24 cellular contexts compared by ENCODE assay signal in genomic region chr19:19213822-19214558, GRCh38. TPM values are rescaled to one million over a fixed set of nuclear protein-coding genes. Genes with fewer than 3 reads are reported as not detected.
DNase-seq lines count a peak whose midpoint lies in the region; FAIRE-seq and TF ChIP-seq lines count a peak whose summit lies in the region.
"Had no signal": no experiment of that assay in that cellular context is flagged by ENCODE, and none has a peak within 500 bp of the region (broad histone marks: within the 10 kb centered on the region; RNA-seq: fewer than 3 reads in every experiment).

No MANE protein-coding gene starts in this region.

- H3K36me3 ChIP-seq in neuron (ENCODE audit: insufficient read depth, low read length): peaks cover 16% of the 10 kb centered on the region
- H3K36me3 ChIP-seq: MG63, tibial nerve had no signal

- peak; percentile 9 for FAIRE-seq in GM12891 (lab: Jason Lieb, UNC)
- FAIRE-seq: small intestine had no signal

- H3K27me3 ChIP-seq in neuron (ENCODE audit: insufficient read depth, low read length): no peaks in the 10 kb centered on the region

- intact Hi-C loops in lower leg skin (cut with DNase I; ENCODE audit: low total_unique reads): no loop called here

- no peaks in the 10 kb centered on the region for H3K9me3 ChIP-seq in neuron (ENCODE audit: low read length)
- H3K9me3 ChIP-seq: psoas muscle had no signal

- TF ChIP-seq POLR2A in GM12891 (IDR thresholded peaks at IDR 0.05; ENCODE audit: low read depth, low read length) (no peak), lower leg skin (IDR thresholded peaks at IDR 0.05) (no peak)

- TF ChIP-seq CTCF in brain (conservative IDR thresholded peaks at IDR 0.05) (no peak), lower leg skin (IDR thresholded peaks at IDR 0.05) (no peak)

- H3K9me3 Mint-ChIP-seq in brain: peaks cover 0 to 5% (median 0%) of the 10 kb centered on the region in 5 experiments
- H3K9me3 Mint-ChIP-seq: activated CD4-positive, alpha-beta T cell treated with anti-CD3 and anti-CD28 coated beads, Interleukin-2, amount 10 ng/mL, durations not matched to agents 24 days and 14 days; mesothelial cell of epicardium; natural killer cell treated with Interleukin-12 subunit alpha and Interleukin-12 subunit beta and Interleukin-15 and Interleukin-18, amount 100 ng/mL, for 72 hours; stimulated activated naive CD8-positive, alpha-beta T cell treated with anti-CD3 and anti-CD28 coated beads, Interleukin-15, Interleukin-2, amounts not matched to agents 100 ng/mL and 50 ng/mL, for 24 hours had no signal

- peaks cover 27% of the 10 kb centered on the region for H3K4me1 ChIP-seq in neuron (ENCODE audit: insufficient read depth, low read length)
- H3K4me1 ChIP-seq: psoas muscle had no signal

- peak overlapping the region; percentile 74 for H3K4me3 ChIP-seq in neuron (ENCODE audit: low read length)
- no peak overlapping the region for H3K4me3 ChIP-seq in lower leg skin (ENCODE audit: low read depth, poor library complexity, severe bottlenecking)
- H3K4me3 ChIP-seq: MG63, psoas muscle, tibial nerve had no signal

- peak overlapping the region; percentile 82 to 99 (median 96) for H3K27ac Mint-ChIP-seq in brain
- H3K27ac Mint-ChIP-seq: activated CD4-positive, alpha-beta T cell treated with anti-CD3 and anti-CD28 coated beads, Interleukin-2, amount 10 ng/mL, durations not matched to agents 24 days and 14 days; activated CD8-positive, alpha-beta memory T cell treated with anti-CD3 and anti-CD28 coated beads, Interleukin-2, amount 10 ng/mL, durations not matched to agents 7 days and 5 days; activated naive CD8-positive, alpha-beta T cell; effector memory CD8-positive, alpha-beta T cell; HFFc6; mesothelial cell of epicardium; stimulated activated naive CD8-positive, alpha-beta T cell treated with anti-CD3 and anti-CD28 coated beads, Interleukin-15, Interleukin-2, amounts not matched to agents 100 ng/mL and 50 ng/mL, for 24 hours had no signal

- peaks cover 29% of the 10 kb centered on the region for H3K4me1 Mint-ChIP-seq in brain
- H3K4me1 Mint-ChIP-seq: activated CD8-positive, alpha-beta memory T cell treated with anti-CD3 and anti-CD28 coated beads, Interleukin-2, amount 10 ng/mL, durations not matched to agents 7 days and 5 days; mesothelial cell of epicardium had no signal

- H2AFZ ChIP-seq in neuron (ENCODE audit: low read depth, low read length): no peak overlapping the region

- WGBS in lower leg skin, 2 donors: 27 to 34% methylated on average over 13 of the region's 13 CpGs

- H3K27me3 Mint-ChIP-seq in brain: peaks cover 7% of the 10 kb centered on the region

- H3K4me3 Mint-ChIP-seq in brain: peak overlapping the region; percentile 80 to 93 (median 86)
- H3K4me3 Mint-ChIP-seq: activated CD4-positive, alpha-beta T cell treated with anti-CD3 and anti-CD28 coated beads, Interleukin-2, amount 10 ng/mL, durations not matched to agents 24 days and 14 days; activated CD8-positive, alpha-beta memory T cell treated with anti-CD3 and anti-CD28 coated beads, Interleukin-2, amount 10 ng/mL, durations not matched to agents 7 days and 5 days; activated naive CD8-positive, alpha-beta T cell; effector memory CD8-positive, alpha-beta T cell; HFFc6; mesothelial cell of epicardium; natural killer cell treated with Interleukin-12 subunit alpha and Interleukin-12 subunit beta and Interleukin-15 and Interleukin-18, amount 100 ng/mL, for 72 hours; stimulated activated naive CD8-positive, alpha-beta T cell treated with anti-CD3 and anti-CD28 coated beads, Interleukin-15, Interleukin-2, amounts not matched to agents 100 ng/mL and 50 ng/mL, for 24 hours had no signal

- peaks cover 35% of the 10 kb centered on the region for H3K36me3 Mint-ChIP-seq in brain
- H3K36me3 Mint-ChIP-seq: activated CD8-positive, alpha-beta memory T cell treated with anti-CD3 and anti-CD28 coated beads, Interleukin-2, amount 10 ng/mL, durations not matched to agents 7 days and 5 days; activated naive CD8-positive, alpha-beta T cell; mesothelial cell of epicardium; natural killer cell treated with Interleukin-12 subunit alpha and Interleukin-12 subunit beta and Interleukin-15 and Interleukin-18, amount 100 ng/mL, for 72 hours had no signal

- DNase-seq in GM12891 (ENCODE audit: insufficient read length, low spot score): no peak
- DNase-seq in NAMALWA (ENCODE audit: low spot score): peak; percentile 55
- no peak for DNase-seq in NCI-H187 treated with DMSO at 0.1 percent for 48 hours (lab: John Stamatoyannopoulos, UW)
- no peak for DNase-seq in AML-193 (lab: John Stamatoyannopoulos, UW)
- DNase-seq in lower leg skin (ENCODE audit: low spot score in 2 of 2): no peak
- DNase-seq: effector memory CD8-positive, alpha-beta T cell; EL; HFFc6; NCI-H1930; psoas muscle; small intestine; T-helper 1 cell had no signal

TF ChIP-seq in GM12891, 5 proteins besides CTCF, POLR2A, EP300 and RAD21:
- TF ChIP-seq POLR2AphosphoS5 (IDR thresholded peaks at IDR 0.05; ENCODE audit: low read depth, low read length) (no peak), POU2F2 (IDR thresholded peaks at IDR 0.05; ENCODE audit: low read depth, low read length) (peak; percentile 98)

RNA-seq across cellular contexts. Expression of gene NCAN, which starts 2.2 kb away (rescaled TPM):
- 0.33 TPM for polyA plus RNA-seq in GM12891 (2012; ENCODE audit: low read depth, missing spikeins)
- polyA plus RNA-seq in brain (ENCODE audit: insufficient read depth, low read depth, low replicate concordance): 37.8 TPM
- not detected for total RNA-seq in lower leg skin
- total RNA-seq: activated CD4-positive, alpha-beta T cell treated with anti-CD3 and anti-CD28 coated beads, Interleukin-2, amount 10 ng/mL, durations not matched to agents 24 days and 14 days; chondrocyte; HFFc6; IMR-90; natural killer cell treated with Interleukin-12 subunit alpha and Interleukin-12 subunit beta and Interleukin-15 and Interleukin-18, amount 100 ng/mL, for 72 hours; psoas muscle; tibial nerve had no signal
- polyA plus RNA-seq: IMR-90 had no signal

RNA-seq across cellular contexts. Expression of gene NR2C2AP, which starts 10.8 kb away (rescaled TPM):
- 13.3 TPM for polyA plus RNA-seq in GM12891 (2012; ENCODE audit: low read depth, missing spikeins)
- 25.0 TPM for polyA plus RNA-seq in brain (ENCODE audit: insufficient read depth, low read depth, low replicate concordance)
- 10 to 100 TPM; 13.7 to 24.2 (median 22.5) TPM for total RNA-seq in lower leg skin

RNA-seq across cellular contexts. Expression of gene RFXANK, which starts 21.9 kb away (rescaled TPM):
- 119 TPM for polyA plus RNA-seq in GM12891 (2012; ENCODE audit: low read depth, missing spikeins)
- 97.8 TPM for polyA plus RNA-seq in brain (ENCODE audit: insufficient read depth, low read depth, low replicate concordance)
- 10 to 100 TPM; 40.1 to 59.0 (median 48.8) TPM for total RNA-seq in lower leg skin

RNA-seq across cellular contexts. Expression of gene BORCS8, which starts 22.0 kb away (rescaled TPM):
- polyA plus RNA-seq in GM12891 (2012; ENCODE audit: low read depth, missing spikeins): 14.7 TPM
- polyA plus RNA-seq in brain (ENCODE audit: insufficient read depth, low read depth, low replicate concordance): 31.0 TPM
- 10 to 100 TPM in 2 of 4 donors, 1 to 10 TPM in 2; 4.4 to 15.2 (median 10.9) TPM for total RNA-seq in lower leg skin

RNA-seq across cellular contexts. Expression of gene MEF2B, which starts 43.9 kb away (rescaled TPM):
- polyA plus RNA-seq in GM12891 (2012; ENCODE audit: low read depth, missing spikeins): 64.8 TPM
- 22.1 TPM for polyA plus RNA-seq in brain (ENCODE audit: insufficient read depth, low read depth, low replicate concordance)
- 1 to 10 TPM in 1 of 4 donors, under 1 TPM in 2, not detected in 1; 0.49 to 2.2 (median 0.84) TPM for total RNA-seq in lower leg skin
